18 cellular contexts compared by ENCODE assay signal in genomic region chr6:47298475-47298874, GRCh38. TPM values are rescaled to one million over a fixed set of nuclear protein-coding genes. Genes with fewer than 3 reads are reported as not detected.
A peak's percentile ranks its signal among the peaks of the same experiment; 100 is the strongest.
DNase-seq lines count a peak whose midpoint lies in the region; ATAC-seq and TF ChIP-seq lines count a peak whose summit lies in the region.
"Had no signal": no experiment of that assay in that cellular context is flagged by ENCODE, and none has a peak within 500 bp of the region (broad histone marks: within the 10 kb centered on the region; RNA-seq: fewer than 3 reads in every experiment).

No MANE protein-coding gene starts in this region.

- TF ChIP-seq CTCF in 22Rv1 (IDR thresholded peaks at IDR 0.05) (no peak), HEK293 (tag by site-specific recombination; IDR thresholded peaks at IDR 0.05) (no peak), PC-9 (conservative IDR thresholded peaks at IDR 0.05) (no peak), suprapubic skin (IDR thresholded peaks at IDR 0.05) (no peak)

- no peak for TF ChIP-seq POLR2A in suprapubic skin (IDR thresholded peaks at IDR 0.05)

- no peak for TF ChIP-seq EP300 in suprapubic skin (IDR thresholded peaks at IDR 0.05)

- H3K4me1 ChIP-seq in HEK293 (ENCODE audit: control insufficient read depth, insufficient read depth, low read length) (peaks cover 5% of the 10 kb centered on the region), PC-9 (replicated peaks; ENCODE audit: insufficient read depth) (peaks cover 98% of the 10 kb centered on the region), suprapubic skin (no peaks in the 10 kb centered on the region)

- H3K27ac ChIP-seq in 22Rv1 (peak overlapping the region; percentile 38), HEK293 (ENCODE audit: extremely low read depth, low read depth, low read length) (no peak overlapping the region), PC-9 (peak overlapping the region; percentile 9; the same call in 1 of the 2 replicates), suprapubic skin (no peak overlapping the region)

- DNase-seq in PC-9 (peak in 1 of 2 experiments; percentile 34), left colon (no peak), NCI-H2171 (lab: John Stamatoyannopoulos, UW) (no peak), suprapubic skin (ENCODE audit: low spot score in 2 of 2) (no peak), KBM-7 (no peak)
- DNase-seq: ACHN; BE2C; C1 segment of cervical spinal cord; CD4-positive, CD25-positive, alpha-beta regulatory T cell; CD8-positive, alpha-beta memory T cell; COR-L47; GOT3; H7 had no signal

- H3K9me2 ChIP-seq in PC-9 (ENCODE audit: insufficient read depth): no peaks in the 10 kb centered on the region

- POLR2A ChIA-PET in HEK293 (lab: Yijun Ruan, JAX): no interaction called here
- POLR2A ChIA-PET in PC-9 (lab: Charles Lee; ENCODE audit: unreplicated experiment): interaction anchor here (0.6 to 0.7 kb wide), 2 partner anchors 8 to 56 kb away, joined by 8 to 9 read pairs; no protein-coding TSS in a partner anchor

- peak overlapping the region; percentile 36 for H3K4me2 ChIP-seq in PC-9

- no TSS peak for BruUV-seq in PC-9 (replicated peaks; lab: Mats Ljungman, UMichigan)

- ATAC-seq in left colon (peak; percentile 68), GM21717 (IDR thresholded peaks at IDR 0.05; ENCODE audit: unreplicated experiment) (no peak)
- ATAC-seq: HCT116, HepG2 had no signal

- H3K4me3 ChIP-seq in HEK293 (ENCODE audit: low read depth, low read length) (no peak overlapping the region), PC-9 (peak overlapping the region; percentile 26; the same call in 1 of the 2 replicates), suprapubic skin (no peak overlapping the region)

- peaks cover 99% of the 10 kb centered on the region for H4K20me1 ChIP-seq in PC-9 (ENCODE audit: insufficient read depth)

- H3K9me3 ChIP-seq in HEK293 (ENCODE audit: control insufficient read depth, insufficient read depth, low read depth, low read length): no peaks in the 10 kb centered on the region
- H3K9me3 ChIP-seq in PC-9 (ENCODE audit: insufficient read depth, low read depth): 0 out of 2 replicates have a peak, but pooled peaks cover 3% of the 10 kb centered on the region
- H3K9me3 ChIP-seq in suprapubic skin: no peaks in the 10 kb centered on the region
- H3K9me3 ChIP-seq: BE2C had no signal

- in situ Hi-C loops in KBM-7 (cut with MboI; ENCODE audit: low pct_unique_long_range_greater_than_20kb, low sequenced_read_pairs): no loop called here

- peaks cover 73% of the 10 kb centered on the region for H3F3A ChIP-seq in PC-9 (ENCODE audit: insufficient read depth, low read depth)

- H3K36me3 ChIP-seq in HEK293 (ENCODE audit: control insufficient read depth in 2 of 2, insufficient read depth in 1 of 2, low read length in 2 of 2): no peaks in the 10 kb centered on the region
- peaks cover 42% of the 10 kb centered on the region for H3K36me3 ChIP-seq in PC-9 (ENCODE audit: low read depth)
- no peaks in the 10 kb centered on the region for H3K36me3 ChIP-seq in suprapubic skin

- no peak overlapping the region for H2AFZ ChIP-seq in PC-9

- CTCF ChIA-PET in HEK293 (lab: Yijun Ruan, JAX): interaction anchor here (0.5 to 1.5 kb wide), 3 partner anchors 202 to 1111 kb away, joined by 3 to 4 read pairs (median 3); no protein-coding TSS in a partner anchor
- CTCF ChIA-PET in PC-9 (lab: Charles Lee): no interaction called here

- intact Hi-C loops in PC-9 (cut with micrococcal nuclease; ENCODE audit: unreplicated experiment): no loop called here
- intact Hi-C loops in left colon (cut with DNase I, micrococcal nuclease): no loop called here

- H3K27me3 ChIP-seq in PC-9 (ENCODE audit: insufficient read depth, low read depth) (no peaks in the 10 kb centered on the region), suprapubic skin (no peaks in the 10 kb centered on the region)
- H3K27me3 ChIP-seq: BE2C had no signal

- peaks cover 100% of the 10 kb centered on the region for H3K79me2 ChIP-seq in PC-9 (ENCODE audit: low read depth)

TF ChIP-seq in HEK293, 187 proteins besides CTCF, POLR2A, EP300 and RAD21:
- TF ChIP-seq ZBTB8A (tag by site-specific recombination; IDR thresholded peaks at IDR 0.05) (no peak), PRDM6 (tag by site-specific recombination; IDR thresholded peaks at IDR 0.05) (0 out of 2 replicates have a peak, but pooled peaks have one; percentile 21), ZIC2 (tag by site-specific recombination; IDR thresholded peaks at IDR 0.05) (no peak), ZSCAN30 (tag by site-specific recombination; IDR thresholded peaks at IDR 0.05) (peak; percentile 10; the same call in 1 of the 2 replicates), ZNF341 (tag by site-specific recombination; IDR thresholded peaks at IDR 0.05; ENCODE audit: low read depth) (no peak), ZNF571 (tag by site-specific recombination; IDR thresholded peaks at IDR 0.05) (no peak), ZNF221 (tag by site-specific recombination; IDR thresholded peaks at IDR 0.05; ENCODE audit: borderline replicate concordance) (no peak), ZBTB20 (tag by site-specific recombination; IDR thresholded peaks at IDR 0.05) (no peak), ZBTB44 (tag by site-specific recombination; IDR thresholded peaks at IDR 0.05) (no peak)

RNA-seq across cellular contexts. Expression of gene TNFRSF21, which starts 11.2 kb away (rescaled TPM):
- total RNA-seq in PC-9 (2021) (172 and 219 TPM in 2 replicates), left colon (100 to 1,000 TPM in 1 of 2 donors, 10 to 100 TPM in 1; 67.7 to 129 TPM), suprapubic skin (1 to 10 TPM; 3.3 to 7.4 (median 3.9) TPM)

Comparison
In these comparisons a context has a peak if more than half of its experiments do, and no peak if none do; other contexts are left out.
1. H3K27ac ChIP-seq: peak in 22Rv1 (single experiment) and PC-9 (single experiment); none in HEK293 (single experiment) and suprapubic skin (single experiment).
2. RNA of gene TNFRSF21, which starts 11.2 kb away (total RNA-seq): 172 to 219 TPM in PC-9 and 67.7 to 129 TPM in left colon; 3.3 to 7.4 TPM in suprapubic skin; every median in the first group is over 4 times any median in the second.